In genomic region chr11:72233773-72234513, GRCh38 we compare ENCODE assay signal across 22 cellular contexts. TPM values are rescaled to one million over a fixed set of nuclear protein-coding genes. Genes with fewer than 3 reads are reported as not detected.
DNase-seq lines count a peak whose midpoint lies in the region; ATAC-seq and TF ChIP-seq lines count a peak whose summit lies in the region.
"Had no signal": no experiment of that assay in that cellular context is flagged by ENCODE, and none has a peak within 500 bp of the region (broad histone marks: within the 10 kb centered on the region; RNA-seq: fewer than 3 reads in every experiment).

No MANE protein-coding gene starts in this region.

- 90 to 98% methylated on average over 2 to 8 of the region's 8 CpGs for WGBS in endodermal cell (ENCODE audit: insufficient coverage in 1 of 2, insufficient read length in 1 of 2), 2 experiments
- WGBS in ovary, 3 donors: 83 to 87% (median 86%) methylated on average over 8 of the region's 8 CpGs

- H3K27ac Mint-ChIP-seq in endodermal cell: peak overlapping the region; percentile 28
- peak overlapping the region; percentile 83 for H3K27ac Mint-ChIP-seq in stimulated activated effector memory CD8-positive, alpha-beta T cell treated with anti-CD3 and anti-CD28 coated beads, Interleukin-12 subunit alpha, Interleukin-12 subunit beta, amount 100 ng/mL, for 72 hours

- H3K27me3 Mint-ChIP-seq in endodermal cell (ENCODE audit: insufficient read depth): peaks cover 2% of the 10 kb centered on the region

- TF ChIP-seq CTCF in endodermal cell (conservative IDR thresholded peaks at IDR 0.05): no peak
- no peak for TF ChIP-seq CTCF in ovary (IDR thresholded peaks at IDR 0.05)

- no peak for TF ChIP-seq EP300 in ovary (IDR thresholded peaks at IDR 0.05)

- H3K36me3 Mint-ChIP-seq in endodermal cell (ENCODE audit: low read depth): peaks cover 78% of the 10 kb centered on the region
- H3K36me3 Mint-ChIP-seq in stimulated activated effector memory CD8-positive, alpha-beta T cell treated with anti-CD3 and anti-CD28 coated beads, Interleukin-12 subunit alpha, Interleukin-12 subunit beta, amount 100 ng/mL, for 72 hours: peaks cover 68% of the 10 kb centered on the region

- H3K27ac ChIP-seq in endodermal cell (ENCODE audit: low read depth, low read length): no peak overlapping the region
- H3K27ac ChIP-seq in ovary: no peak overlapping the region
- H3K27ac ChIP-seq: C4-2B, left ventricle myocardium inferior, tibial artery had no signal

- H3K4me3 ChIP-seq in H7 (ENCODE audit: insufficient read depth, low read depth, low read length): no peak overlapping the region
- H3K4me3 ChIP-seq in endodermal cell (ENCODE audit: low read length): no peak overlapping the region
- no peak overlapping the region for H3K4me3 ChIP-seq in ovary
- H3K4me3 ChIP-seq: left ventricle myocardium inferior, skin epidermis, tibial artery had no signal

- H3K36me3 ChIP-seq in H7 (replicated peaks; ENCODE audit: control insufficient read depth, insufficient read depth, low read length): peaks cover 49% of the 10 kb centered on the region
- H3K36me3 ChIP-seq in endodermal cell (ENCODE audit: control insufficient read depth, insufficient read depth, low read length): peaks cover 96% of the 10 kb centered on the region
- no peaks in the 10 kb centered on the region for H3K36me3 ChIP-seq in ovary

- DNase-seq in activated CD4-positive, CD25-positive, alpha-beta regulatory T cell treated with anti-CD3 and anti-CD28 coated beads, Interleukin-2, amount 50 U/mL, for 72 hours: peak; percentile 23
- DNase-seq in H7 (peak; percentile 16), endodermal cell (peak; percentile 32), ovary (no peak), KG1 (lab: John Stamatoyannopoulos, UW) (no peak)
- DNase-seq in stimulated activated effector memory CD8-positive, alpha-beta T cell treated with anti-CD3 and anti-CD28 coated beads, Interleukin-12 subunit alpha, Interleukin-12 subunit beta, amount 100 ng/mL, for 72 hours (ENCODE audit: low spot score in 2 of 2): no peak
- DNase-seq: 8988T; activated gamma-delta T cell; DMS79 treated with DMSO at 0.1 percent for 48 hours; erythroblast; left ventricle myocardium inferior; NCI-H1417 treated with DMSO at 0.1 percent for 48 hours; NK-92 treated with Interleukin-12 subunit alpha and Interleukin-12 subunit beta, amount 100 ng/mL, for 24 hours; stimulated activated CD4-positive, alpha-beta T cell treated with anti-CD3 and anti-CD28 coated beads, Interleukin-4, amount 100 ng/mL, for 24 hours had no signal

- intact Hi-C loops in ovary (cut with DNase I): no loop called here

- no peak overlapping the region for H3K9ac ChIP-seq in endodermal cell (ENCODE audit: extremely low read depth, low read length, poor library complexity, severe bottlenecking)

- TF ChIP-seq POLR2A in ovary (IDR thresholded peaks at IDR 0.05): no peak

- ATAC-seq in activated CD4-positive, CD25-positive, alpha-beta regulatory T cell treated with anti-CD3 and anti-CD28 coated beads, Interleukin-2, amount 50 U/mL, for 24 hours: no peak
- no peak for ATAC-seq in stimulated activated effector memory CD8-positive, alpha-beta T cell treated with anti-CD3 and anti-CD28 coated beads, Interleukin-12 subunit alpha, Interleukin-12 subunit beta, amount 100 ng/mL, for 72 hours
- ATAC-seq in GM18858 (IDR thresholded peaks at IDR 0.05; ENCODE audit: unreplicated experiment): no peak

- H3K9me3 ChIP-seq in endodermal cell (ENCODE audit: control insufficient read depth, low read length) (no peaks in the 10 kb centered on the region), ovary (no peaks in the 10 kb centered on the region)
- H3K9me3 ChIP-seq: left ventricle myocardium inferior, tibial artery had no signal

- no peak overlapping the region for H3K4me3 Mint-ChIP-seq in endodermal cell
- H3K4me3 Mint-ChIP-seq in stimulated activated effector memory CD8-positive, alpha-beta T cell treated with anti-CD3 and anti-CD28 coated beads, Interleukin-12 subunit alpha, Interleukin-12 subunit beta, amount 100 ng/mL, for 72 hours: no peak overlapping the region

- peaks cover 3% of the 10 kb centered on the region; the same call in 1 of the 2 replicates for H3K27me3 ChIP-seq in H7 (ENCODE audit: control insufficient read depth, insufficient read depth, low read length)
- H3K27me3 ChIP-seq in endodermal cell (ENCODE audit: control insufficient read depth, insufficient read depth, low read length, poor library complexity, severe bottlenecking): no peaks in the 10 kb centered on the region
- no peaks in the 10 kb centered on the region for H3K27me3 ChIP-seq in ovary
- H3K27me3 ChIP-seq: tibial artery had no signal

- H3K9me3 Mint-ChIP-seq in endodermal cell: no peaks in the 10 kb centered on the region
- H3K9me3 Mint-ChIP-seq in stimulated activated effector memory CD8-positive, alpha-beta T cell treated with anti-CD3 and anti-CD28 coated beads, Interleukin-12 subunit alpha, Interleukin-12 subunit beta, amount 100 ng/mL, for 72 hours: no peaks in the 10 kb centered on the region

- peaks cover 7% of the 10 kb centered on the region for H3K4me1 Mint-ChIP-seq in endodermal cell
- peaks cover 19% of the 10 kb centered on the region for H3K4me1 Mint-ChIP-seq in stimulated activated effector memory CD8-positive, alpha-beta T cell treated with anti-CD3 and anti-CD28 coated beads, Interleukin-12 subunit alpha, Interleukin-12 subunit beta, amount 100 ng/mL, for 72 hours

- H3K4me1 ChIP-seq in endodermal cell (ENCODE audit: control insufficient read depth, insufficient read depth, low read length) (no peaks in the 10 kb centered on the region), ovary (ENCODE audit: insufficient read depth) (no peaks in the 10 kb centered on the region)

RNA-seq across cellular contexts. Expression of gene INPPL1, which starts 9.4 kb away (rescaled TPM):
- total RNA-seq in H7 (2014; rRNA removed; shearing (Covaris generic)): 98.6 and 109 TPM in 2 replicates
- 100 to 1,000 TPM; 230 to 325 TPM for total RNA-seq in endodermal cell
- 149 TPM for polyA plus RNA-seq in endodermal cell (2013, experiment 1 of 2)
- polyA plus RNA-seq in endodermal cell (2013, experiment 2 of 2): 148 TPM
- total RNA-seq in ovary: 100 to 1,000 TPM in 5 of 7 donors, 10 to 100 TPM in 2; 48.4 to 208 (median 136) TPM
- 10 to 100 TPM; 77.3 to 86.6 TPM for polyA plus RNA-seq in ovary

RNA-seq across cellular contexts. Expression of gene PHOX2A, which starts 10.0 kb away (rescaled TPM):
- total RNA-seq in H7 (2014; rRNA removed; shearing (Covaris generic)): 2.5 and 2.8 TPM in 2 replicates
- under 1 TPM in 1 of 2 donors, not detected in 1; 0.92 TPM for total RNA-seq in endodermal cell
- 1.7 TPM for polyA plus RNA-seq in endodermal cell (2013, experiment 1 of 2)
- 1.9 TPM for polyA plus RNA-seq in endodermal cell (2013, experiment 2 of 2)
- total RNA-seq in ovary: not detected
- not detected for polyA plus RNA-seq in ovary
- total RNA-seq: astrocyte, HT1080, left ventricle myocardium inferior, RPMI7951 had no signal

RNA-seq across cellular contexts. Expression of gene FOLR2, which starts 17.3 kb away (rescaled TPM):
- not detected in 2 replicates for total RNA-seq in H7 (2014; rRNA removed; shearing (Covaris generic))
- total RNA-seq in endodermal cell (not detected), ovary (10 to 100 TPM in 3 of 7 donors, 1 to 10 TPM in 4; 2.4 to 14.1 (median 10.0) TPM)
- not detected for polyA plus RNA-seq in endodermal cell (2013, experiment 1 of 2)
- polyA plus RNA-seq in endodermal cell (2013, experiment 2 of 2): not detected
- polyA plus RNA-seq in ovary: 10 to 100 TPM; 15.5 to 45.7 TPM
- total RNA-seq: astrocyte, HT1080, RPMI7951 had no signal

RNA-seq across cellular contexts. Expression of gene FOLR1, which starts 42.0 kb away (rescaled TPM):
- total RNA-seq in H7 (2014; rRNA removed; shearing (Covaris generic)): 0.41 and 1.3 TPM in 2 replicates
- total RNA-seq in endodermal cell (10 to 100 TPM; 13.8 to 19.3 TPM), ovary (100 to 1,000 TPM in 1 of 7 donors, 10 to 100 TPM in 1, 1 to 10 TPM in 3, under 1 TPM in 1, not detected in 1; 0.35 to 108 (median 4.3) TPM)
- polyA plus RNA-seq in endodermal cell (2013, experiment 1 of 2): 5.8 TPM
- polyA plus RNA-seq in endodermal cell (2013, experiment 2 of 2): 4.8 TPM
- polyA plus RNA-seq in ovary: 10 to 100 TPM in 1 of 2 donors, under 1 TPM in 1; 0.31 to 10.3 TPM
- total RNA-seq: HT1080, RPMI7951 had no signal

Comparison
In these comparisons a context has a peak if more than half of its experiments do, and no peak if none do; other contexts are left out.
1. DNase-seq: peak in activated CD4-positive, CD25-positive, alpha-beta regulatory T cell treated with anti-CD3 and anti-CD28 coated beads, Interleukin-2, amount 50 U/mL, for 72 hours (single experiment), H7 (single experiment) and endodermal cell (single experiment); none in stimulated activated effector memory CD8-positive, alpha-beta T cell treated with anti-CD3 and anti-CD28 coated beads, Interleukin-12 subunit alpha, Interleukin-12 subunit beta, amount 100 ng/mL, for 72 hours (0 of 2), ovary (0 of 5) and KG1 (single experiment).